ENCODE assay signal across 22 cellular contexts in genomic region chr4:127212269-127212580, GRCh38.
A peak's percentile ranks its signal among the peaks of the same experiment; 100 is the strongest.
DNase-seq lines count a peak whose midpoint lies in the region; ATAC-seq and TF ChIP-seq lines count a peak whose summit lies in the region.
"Had no signal": no experiment of that assay in that cellular context is flagged by ENCODE, and none has a peak within 500 bp of the region (broad histone marks: within the 10 kb centered on the region; RNA-seq: fewer than 3 reads in every experiment).

No MANE protein-coding gene starts in this region.

- H3K27ac ChIP-seq in coronary artery (peak overlapping the region; percentile 28 to 36), parathyroid adenoma (peak overlapping the region; percentile 85), upper lobe of left lung (peak overlapping the region in 3 of 4 donors; percentile 26 to 43 (median 39)), PC-3 (ENCODE audit: low read length) (no peak overlapping the region)
- H3K27ac ChIP-seq: SJCRH30 had no signal

- H3K4me2 ChIP-seq in parathyroid adenoma (ENCODE audit: low read length) (no peak overlapping the region), PC-3 (ENCODE audit: low read length) (no peak overlapping the region)

- H3K36me3 ChIP-seq in parathyroid adenoma (ENCODE audit: control insufficient read depth, insufficient read depth, low read length) (no peaks in the 10 kb centered on the region), upper lobe of left lung (no peaks in the 10 kb centered on the region), PC-3 (ENCODE audit: low read depth, low read length) (no peaks in the 10 kb centered on the region)
- H3K36me3 ChIP-seq: sigmoid colon, SJCRH30 had no signal

- peak overlapping the region; percentile 34 for H2AFZ ChIP-seq in parathyroid adenoma
- H2AFZ ChIP-seq in PC-3 (ENCODE audit: low read length): no peak overlapping the region

- H3F3A ChIP-seq in PC-3 (ENCODE audit: low read length, unreplicated experiment): no peaks in the 10 kb centered on the region

- WGBS in upper lobe of left lung, 2 donors: 58 to 65% methylated on average over 1 of the region's 1 CpG

- intact Hi-C loops in PC-3 (cut with micrococcal nuclease): no loop called here

- H4K20me1 ChIP-seq in PC-3 (ENCODE audit: low read length): no peaks in the 10 kb centered on the region

- H3K9ac ChIP-seq in parathyroid adenoma (no peak overlapping the region), PC-3 (ENCODE audit: low read length) (no peak overlapping the region)

- no peak for TF ChIP-seq CTCF in coronary artery (IDR thresholded peaks at IDR 0.05)
- no peak for TF ChIP-seq CTCF in parathyroid adenoma (IDR thresholded peaks at IDR 0.05)
- TF ChIP-seq CTCF in upper lobe of left lung (IDR thresholded peaks at IDR 0.05): no peak
- TF ChIP-seq CTCF in PC-3 (conservative IDR thresholded peaks at IDR 0.05; ENCODE audit: low read depth, low read length): no peak

- H3K4me1 ChIP-seq in parathyroid adenoma (peaks cover 25% of the 10 kb centered on the region), upper lobe of left lung (no peaks in the 10 kb centered on the region), PC-3 (ENCODE audit: insufficient read depth, low read length) (no peaks in the 10 kb centered on the region)
- H3K4me1 ChIP-seq: SJCRH30 had no signal

- peak; percentile 76 for ATAC-seq in SK-N-SH treated with all-trans-retinoic acid at 6 μM for 48 hours
- peak in 1 of 2 donors; percentile 16 for ATAC-seq in upper lobe of left lung (ENCODE audit: low FRiP score in 2 of 2)
- ATAC-seq in PC-3: no peak
- no peak for ATAC-seq in GM19455 (IDR thresholded peaks at IDR 0.05; ENCODE audit: unreplicated experiment)
- ATAC-seq: HCT116; Panc1; stimulated activated naive CD8-positive, alpha-beta T cell treated with anti-CD3 and anti-CD28 coated beads, Interleukin-15, Interleukin-2, amounts not matched to agents 100 U/mL and 50 U/mL, for 24 hours had no signal

- no peaks in the 10 kb centered on the region for H3K9me3 ChIP-seq in parathyroid adenoma (ENCODE audit: control insufficient read depth, low read length)
- H3K9me3 ChIP-seq in upper lobe of left lung: no peaks in the 10 kb centered on the region
- H3K9me3 ChIP-seq in PC-3 (ENCODE audit: low read length): no peaks in the 10 kb centered on the region
- H3K9me3 ChIP-seq: sigmoid colon, SJCRH30 had no signal

- no peak for TF ChIP-seq POLR2A in upper lobe of left lung (IDR thresholded peaks at IDR 0.05)

- no peaks in the 10 kb centered on the region for H3K79me2 ChIP-seq in parathyroid adenoma
- H3K79me2 ChIP-seq in PC-3 (ENCODE audit: low read length): no peaks in the 10 kb centered on the region

- DNase-seq in coronary artery (ENCODE audit: low spot score) (no peak), upper lobe of left lung (no peak), PC-3 (no peak)
- DNase-seq in activated naive CD4-positive, alpha-beta T cell (lab: John Stamatoyannopoulos, UW): no peak
- DNase-seq: activated CD4-positive, CD25-positive, alpha-beta regulatory T cell; Calu3; DND-41; kidney glomerular epithelial cell; NCI-H1105 treated with DMSO at 0.1 percent for 48 hours; NCI-H1930; NCI-H2227 treated with DMSO at 0.1 percent for 48 hours; NCI-H526 treated with DMSO at 0.1 percent for 48 hours; posterior cingulate gyrus; sigmoid colon; stimulated activated naive CD8-positive, alpha-beta T cell treated with anti-CD3 and anti-CD28 coated beads, Interleukin-15, Interleukin-2, amounts not matched to agents 100 U/mL and 50 U/mL, for 24 hours; trophoblast cell had no signal

- no TSS peak for BruUV-seq in PC-3 (replicated peaks; lab: Mats Ljungman, UMichigan)

- CTCF ChIA-PET in PC-3 (lab: Charles Lee): no interaction called here

- no peak for TF ChIP-seq EP300 in upper lobe of left lung (IDR thresholded peaks at IDR 0.05)

- POLR2A ChIA-PET in PC-3 (lab: Charles Lee; ENCODE audit: unreplicated experiment): no interaction called here

- no peak overlapping the region for H3K4me3 ChIP-seq in coronary artery
- H3K4me3 ChIP-seq in parathyroid adenoma (ENCODE audit: low read depth, low read length): no peak overlapping the region
- no peak overlapping the region for H3K4me3 ChIP-seq in upper lobe of left lung
- H3K4me3 ChIP-seq in PC-3 (ENCODE audit: low read length): no peak overlapping the region
- H3K4me3 ChIP-seq: sigmoid colon, SJCRH30 had no signal

- H3K27me3 ChIP-seq in parathyroid adenoma (ENCODE audit: control insufficient read depth, insufficient read depth, low read length) (no peaks in the 10 kb centered on the region), upper lobe of left lung (no peaks in the 10 kb centered on the region), PC-3 (ENCODE audit: low read length) (no peaks in the 10 kb centered on the region)
- H3K27me3 ChIP-seq: sigmoid colon had no signal

- no peaks in the 10 kb centered on the region for H3K9me2 ChIP-seq in PC-3 (replicated peaks; ENCODE audit: low read length)

TF ChIP-seq in SK-N-SH treated with all-trans-retinoic acid at 6 μM for 48 hours, 23 proteins besides CTCF, POLR2A, EP300 and RAD21 (continues in another document):
- TF ChIP-seq TOX (CRISPR knock-in tag; IDR thresholded peaks at IDR 0.05; ENCODE audit: borderline replicate concordance): no peak
- TF ChIP-seq GLIS3 (CRISPR knock-in tag; IDR thresholded peaks at IDR 0.05): no peak
- no peak for TF ChIP-seq TCF4 (CRISPR knock-in tag; IDR thresholded peaks at IDR 0.05; ENCODE audit: borderline replicate concordance)
- TF ChIP-seq ZNF70 (CRISPR knock-in tag; IDR thresholded peaks at IDR 0.05): no peak
- no peak for TF ChIP-seq ZFP30 (CRISPR knock-in tag; IDR thresholded peaks at IDR 0.05)
- no peak for TF ChIP-seq PATZ1 (CRISPR knock-in tag; IDR thresholded peaks at IDR 0.05; ENCODE audit: borderline replicate concordance)
- no peak for TF ChIP-seq BACH2 (CRISPR knock-in tag; IDR thresholded peaks at IDR 0.05; ENCODE audit: borderline replicate concordance)
- no peak for TF ChIP-seq SNAI2 (CRISPR knock-in tag; IDR thresholded peaks at IDR 0.05)
- no peak for TF ChIP-seq POU6F1 (CRISPR knock-in tag; IDR thresholded peaks at IDR 0.05; ENCODE audit: borderline replicate concordance, low read depth)
- no peak for TF ChIP-seq OSR1 (CRISPR knock-in tag; IDR thresholded peaks at IDR 0.05)
- no peak for TF ChIP-seq ZC3H10 (CRISPR knock-in tag; IDR thresholded peaks at IDR 0.05)
- no peak for TF ChIP-seq RARB (CRISPR knock-in tag; IDR thresholded peaks at IDR 0.05)
- TF ChIP-seq ISL1 (CRISPR knock-in tag; IDR thresholded peaks at IDR 0.05): no peak
- TF ChIP-seq PPARA (CRISPR knock-in tag; IDR thresholded peaks at IDR 0.05; ENCODE audit: borderline replicate concordance): no peak
- no peak for TF ChIP-seq ZNF8 (CRISPR knock-in tag; IDR thresholded peaks at IDR 0.05)
- TF ChIP-seq TSHZ2 (CRISPR knock-in tag; IDR thresholded peaks at IDR 0.05): no peak
